ENCODE assay signal across 8 cellular contexts in the genomic region with DNA sequence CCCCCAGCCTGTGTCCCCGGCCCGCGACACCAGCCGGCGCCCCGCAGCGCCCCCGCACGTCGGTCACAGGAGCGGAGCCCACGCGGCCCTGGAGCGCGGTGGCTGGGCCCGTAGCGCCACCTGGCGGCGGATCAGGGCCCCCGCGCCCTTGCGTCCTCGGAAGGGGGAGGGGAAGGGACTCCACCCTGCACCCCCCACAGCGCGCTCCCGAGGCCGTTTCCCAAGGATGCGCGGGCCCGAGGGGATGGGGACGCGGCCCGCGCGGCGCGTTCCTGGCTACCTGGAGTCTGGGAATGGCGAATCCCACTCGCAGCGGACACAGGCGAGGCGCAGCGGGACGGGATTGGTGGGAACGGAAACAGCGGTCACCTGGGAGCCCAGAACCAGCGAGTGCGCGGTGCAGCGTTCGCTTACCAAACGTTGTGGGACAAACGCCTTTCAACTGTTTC. TPM values are rescaled to one million over a fixed set of nuclear protein-coding genes. Genes with fewer than 3 reads are reported as not detected.
A peak's percentile ranks its signal among the peaks of the same experiment; 100 is the strongest.
DNase-seq lines count a peak whose midpoint lies in the region; ATAC-seq and TF ChIP-seq lines count a peak whose summit lies in the region.

No MANE protein-coding gene starts in this region.

- H3K9me3 ChIP-seq in HUES6 (ENCODE audit: control insufficient read depth, insufficient read depth, low read depth, low read length) = no peaks in the 10 kb centered on the region

- CTCF ChIA-PET in Calu3 (lab: Charles Lee) = no interaction called here

- H3K4me3 Mint-ChIP-seq in Calu3 (ENCODE audit: low read depth, unreplicated experiment) (peak overlapping the region; percentile 62), type B pancreatic cell (peak overlapping the region; percentile 64)
- H3K4me3 Mint-ChIP-seq in activated naive CD4-positive, alpha-beta T cell treated with anti-CD3 and anti-CD28 coated beads, Interleukin-2, amount 50 U/mL, for 24 hours = peak overlapping the region; percentile 67

- in situ Hi-C loops in SK-MEL-5 (cut with HindIII; ENCODE audit: low pct_unique_long_range_greater_than_20kb, low sequenced_read_pairs) = no loop called here

- H3K27me3 Mint-ChIP-seq in Calu3 (ENCODE audit: unreplicated experiment) = peaks cover 33% of the 10 kb centered on the region
- H3K27me3 Mint-ChIP-seq in activated naive CD4-positive, alpha-beta T cell treated with anti-CD3 and anti-CD28 coated beads, Interleukin-2, amount 50 U/mL, for 24 hours = no peaks in the 10 kb centered on the region
- peaks cover 72% of the 10 kb centered on the region for H3K27me3 Mint-ChIP-seq in type B pancreatic cell

- peak; percentile 83 for TF ChIP-seq CTCF in Calu3 (IDR thresholded peaks at IDR 0.05; ENCODE audit: unreplicated experiment)
- peak; percentile 93 for TF ChIP-seq CTCF in type B pancreatic cell (conservative IDR thresholded peaks at IDR 0.05)

- no peak overlapping the region for H3K27ac Mint-ChIP-seq in Calu3 (ENCODE audit: unreplicated experiment)
- H3K27ac Mint-ChIP-seq in activated naive CD4-positive, alpha-beta T cell treated with anti-CD3 and anti-CD28 coated beads, Interleukin-2, amount 50 U/mL, for 24 hours = no peak overlapping the region
- no peak overlapping the region for H3K27ac Mint-ChIP-seq in type B pancreatic cell

- H3K4me1 Mint-ChIP-seq in Calu3 (ENCODE audit: low read depth, unreplicated experiment) (no peaks in the 10 kb centered on the region), type B pancreatic cell (ENCODE audit: unreplicated experiment) (peaks cover 23% of the 10 kb centered on the region)
- H3K4me1 Mint-ChIP-seq in activated naive CD4-positive, alpha-beta T cell treated with anti-CD3 and anti-CD28 coated beads, Interleukin-2, amount 50 U/mL, for 24 hours = peaks cover 21% of the 10 kb centered on the region

- no peak overlapping the region for H3K27ac ChIP-seq in HUES6 (ENCODE audit: low read depth, low read length)

- H3K9me3 Mint-ChIP-seq in Calu3 (ENCODE audit: low read depth, unreplicated experiment) (no peaks in the 10 kb centered on the region), type B pancreatic cell (no peaks in the 10 kb centered on the region)
- peaks cover 9% of the 10 kb centered on the region for H3K9me3 Mint-ChIP-seq in activated naive CD4-positive, alpha-beta T cell treated with anti-CD3 and anti-CD28 coated beads, Interleukin-2, amount 50 U/mL, for 24 hours

- peaks cover 14% of the 10 kb centered on the region for H3K27me3 ChIP-seq in HUES6 (ENCODE audit: control insufficient read depth, insufficient read depth, low read length)

- no TSS peak for BruUV-seq in Calu3 (replicated peaks; lab: Mats Ljungman, UMichigan)

- peak overlapping the region; percentile 76 for H3K4me3 ChIP-seq in HUES6 (ENCODE audit: low read depth, low read length)

- H3K9ac ChIP-seq in HUES6 (ENCODE audit: low read length) = no peak overlapping the region

- no peaks in the 10 kb centered on the region for H3K4me1 ChIP-seq in HUES6 (ENCODE audit: control insufficient read depth, insufficient read depth, low read length)

- no peaks in the 10 kb centered on the region for H3K36me3 ChIP-seq in HUES6 (ENCODE audit: control insufficient read depth, insufficient read depth, low read length)

- H3K36me3 Mint-ChIP-seq in Calu3 (ENCODE audit: insufficient read depth, unreplicated experiment) (no peaks in the 10 kb centered on the region), type B pancreatic cell (no peaks in the 10 kb centered on the region)
- H3K36me3 Mint-ChIP-seq in activated naive CD4-positive, alpha-beta T cell treated with anti-CD3 and anti-CD28 coated beads, Interleukin-2, amount 50 U/mL, for 24 hours = no peaks in the 10 kb centered on the region

- intact Hi-C loops in Calu3 (cut with micrococcal nuclease; ENCODE audit: unreplicated experiment) (loop anchor here (1.0 kb wide), 1 partner anchor 72 kb away; no protein-coding TSS in a partner anchor), cardiac septum (cut with DNase I) (no loop called here), posterior vena cava (cut with DNase I) (loop anchor here in 1 of 2 donors (10.0 kb wide), 1 partner anchor 345 kb away; no protein-coding TSS in a partner anchor)

- DNase-seq in Calu3 (peak; percentile 79), SK-MEL-5 (ENCODE audit: low read depth, low spot score) (peak; percentile 60), cardiac septum (ENCODE audit: low spot score) (peak; percentile 84), posterior vena cava (ENCODE audit: low spot score) (peak; percentile 87), type B pancreatic cell (ENCODE audit: extremely low spot score, unreplicated experiment) (peak; percentile 86)

- peak; percentile 94 for ATAC-seq in GM21390 (IDR thresholded peaks at IDR 0.05; ENCODE audit: unreplicated experiment)

RNA-seq across cellular contexts. Expression of gene MKI67, which starts 23.8 kb away (rescaled TPM):
- 72.8 and 87.8 TPM in 2 replicates for total RNA-seq in Calu3 (2022)
- total RNA-seq in SK-MEL-5 (2014; rRNA removed; shearing (Covaris generic)) = 11.7 and 21.6 TPM in 2 replicates
- polyA plus RNA-seq in SK-MEL-5 (2015; cell fraction: cytosol; rRNA removed) = 20.2 and 31.1 TPM in 2 replicates
- polyA plus RNA-seq in SK-MEL-5 (2015; cell fraction: nucleus; rRNA removed) = 16.4 and 31.8 TPM in 2 replicates
- 1.1 TPM for total RNA-seq in cardiac septum
- 1 to 10 TPM in 1 of 2 donors, under 1 TPM in 1; 0.62 to 2.0 TPM for total RNA-seq in posterior vena cava
- total RNA-seq in type B pancreatic cell (ENCODE audit: low replicate concordance) = 40.5 and 104 TPM in 2 replicates
